Comparison of ENCODE assay signal across 21 cellular contexts in genomic region chr21:44955141-44955802, GRCh38. TPM values are rescaled to one million over a fixed set of nuclear protein-coding genes. Genes with fewer than 3 reads are reported as not detected.
DNase-seq lines count a peak whose midpoint lies in the region; ATAC-seq and TF ChIP-seq lines count a peak whose summit lies in the region.
"Had no signal": no experiment of that assay in that cellular context is flagged by ENCODE, and none has a peak within 500 bp of the region (broad histone marks: within the 10 kb centered on the region; RNA-seq: fewer than 3 reads in every experiment).

No MANE protein-coding gene starts in this region.

- no peaks in the 10 kb centered on the region for H3K4me1 Mint-ChIP-seq in activated T-helper 1 cell treated with anti-CD3 and anti-CD28 coated beads, Interleukin-12 subunit alpha, Interleukin-12 subunit beta, Interleukin-2, Interleukin-4 antibody, amounts not matched to agents 30 ng/mL and 10 ng/mL and 1 ng/mL, durations not matched to agents 14 hours and 24 hours and 36 hours (ENCODE audit: low read depth)
- peaks cover 5% of the 10 kb centered on the region for H3K4me1 Mint-ChIP-seq in mesothelial cell of epicardium

- no peak overlapping the region for H3K4me3 ChIP-seq in DND-41 (ENCODE audit: low read depth in 1 of 2, low read length in 2 of 2)
- H3K4me3 ChIP-seq: HAP-1, transverse colon had no signal

- no peak for DNase-seq in DND-41
- no peak for DNase-seq in activated T-helper 1 cell treated with anti-CD3 and anti-CD28 coated beads, Interleukin-12 subunit alpha, Interleukin-12 subunit beta, Interleukin-2, Interleukin-4 antibody, amounts not matched to agents 30 ng/mL and 10 ng/mL and 1 ng/mL, durations not matched to agents 14 hours and 24 hours and 36 hours (ENCODE audit: low spot score)
- peak; percentile 21 for DNase-seq in left cardiac atrium
- DNase-seq in putamen (ENCODE audit: low spot score), result peak; percentile 70
- no peak for DNase-seq in NOMO-1 treated with DMSO at 0.1 percent for 48 hours (lab: John Stamatoyannopoulos, UW; ENCODE audit: unreplicated experiment)
- no peak for DNase-seq in mesothelial cell of epicardium (ENCODE audit: low spot score in 2 of 2, unreplicated experiment in 2 of 2)
- no peak for DNase-seq in NCI-H774 (lab: John Stamatoyannopoulos, UW)
- DNase-seq: activated CD4-positive, alpha-beta T cell treated with anti-CD3 and anti-CD28 coated beads, Interleukin-2, amount 50 U/mL, for 48 hours; activated T-cell treated with anti-CD3 and anti-CD28 coated beads, Interleukin-2, amount 50 U/mL, for 24 hours; central memory CD4-positive, alpha-beta T cell; effector CD8-positive, alpha-beta T cell; NCI-H2029; NCI-H510A; SHP77; stimulated activated naive CD8-positive, alpha-beta T cell treated with anti-CD3 and anti-CD28 coated beads, Interleukin-15, Interleukin-2, amounts not matched to agents 100 U/mL and 50 U/mL, for 24 hours; T-cell; transverse colon had no signal

- H3K4me2 ChIP-seq in DND-41 (ENCODE audit: insufficient read depth, low read length), result no peak overlapping the region

- H2AFZ ChIP-seq in DND-41 (ENCODE audit: low read depth, low read length), result no peak overlapping the region

- no peaks in the 10 kb centered on the region for H3K27me3 ChIP-seq in DND-41 (ENCODE audit: insufficient read depth, low read length, poor library complexity)
- H3K27me3 ChIP-seq: transverse colon had no signal

- H3K36me3 ChIP-seq in DND-41 (ENCODE audit: insufficient read depth, low read length), result peaks cover 93% of the 10 kb centered on the region
- H3K36me3 ChIP-seq: transverse colon had no signal

- ATAC-seq in DND-41 (ENCODE audit: insufficient read depth, low read depth) (no peak), left cardiac atrium (no peak), GM21825 (IDR thresholded peaks at IDR 0.05; ENCODE audit: unreplicated experiment) (no peak)
- ATAC-seq: stimulated activated naive CD8-positive, alpha-beta T cell treated with anti-CD3 and anti-CD28 coated beads, Interleukin-15, Interleukin-2, amounts not matched to agents 100 U/mL and 50 U/mL, for 24 hours; T-cell had no signal

- no peak overlapping the region for H3K9ac ChIP-seq in DND-41 (ENCODE audit: low read depth, low read length)

- peak overlapping the region; percentile 31 for H3K27ac Mint-ChIP-seq in activated T-helper 1 cell treated with anti-CD3 and anti-CD28 coated beads, Interleukin-12 subunit alpha, Interleukin-12 subunit beta, Interleukin-2, Interleukin-4 antibody, amounts not matched to agents 30 ng/mL and 10 ng/mL and 1 ng/mL, durations not matched to agents 14 hours and 24 hours and 36 hours
- H3K27ac Mint-ChIP-seq in mesothelial cell of epicardium, result no peak overlapping the region
- H3K27ac Mint-ChIP-seq: activated naive CD8-positive, alpha-beta T cell; activated T-cell treated with anti-CD3 and anti-CD28 coated beads, Interleukin-2, amount 50 U/mL, for 24 hours; T-cell had no signal

- TF ChIP-seq CTCF in DND-41 (IDR thresholded peaks at IDR 0.05; ENCODE audit: borderline replicate concordance, extremely low read depth, low read length, poor library complexity, severe bottlenecking), result no peak
- no peak for TF ChIP-seq CTCF in mesothelial cell of epicardium (IDR thresholded peaks at IDR 0.05; ENCODE audit: unreplicated experiment)

- H3K4me1 ChIP-seq in DND-41 (ENCODE audit: insufficient read depth, low read length), result no peaks in the 10 kb centered on the region
- H3K4me1 ChIP-seq: HAP-1 had no signal

- H3K27me3 Mint-ChIP-seq in activated T-helper 1 cell treated with anti-CD3 and anti-CD28 coated beads, Interleukin-12 subunit alpha, Interleukin-12 subunit beta, Interleukin-2, Interleukin-4 antibody, amounts not matched to agents 30 ng/mL and 10 ng/mL and 1 ng/mL, durations not matched to agents 14 hours and 24 hours and 36 hours (ENCODE audit: insufficient read depth), result no peaks in the 10 kb centered on the region
- no peaks in the 10 kb centered on the region for H3K27me3 Mint-ChIP-seq in mesothelial cell of epicardium (ENCODE audit: low read depth)
- H3K27me3 Mint-ChIP-seq: activated naive CD8-positive, alpha-beta T cell; activated T-cell treated with anti-CD3 and anti-CD28 coated beads, Interleukin-2, amount 50 U/mL, for 24 hours; T-cell had no signal

- peaks cover 6% of the 10 kb centered on the region for H3K36me3 Mint-ChIP-seq in activated T-helper 1 cell treated with anti-CD3 and anti-CD28 coated beads, Interleukin-12 subunit alpha, Interleukin-12 subunit beta, Interleukin-2, Interleukin-4 antibody, amounts not matched to agents 30 ng/mL and 10 ng/mL and 1 ng/mL, durations not matched to agents 14 hours and 24 hours and 36 hours (ENCODE audit: low read depth)
- H3K36me3 Mint-ChIP-seq in mesothelial cell of epicardium, result peaks cover 3% of the 10 kb centered on the region
- H3K36me3 Mint-ChIP-seq: activated naive CD8-positive, alpha-beta T cell had no signal

- H3K79me2 ChIP-seq in DND-41 (ENCODE audit: insufficient read depth, low read length), result peaks cover 72% of the 10 kb centered on the region

- H3K27ac ChIP-seq in DND-41 (ENCODE audit: low read length), result 0 out of 2 replicates have a peak overlapping the region, but pooled peaks have one; percentile 13
- H3K27ac ChIP-seq: transverse colon had no signal

- H4K20me1 ChIP-seq in DND-41 (ENCODE audit: insufficient read depth, low read length), result peaks cover 86% of the 10 kb centered on the region

- no peak overlapping the region for H3K4me3 Mint-ChIP-seq in activated T-helper 1 cell treated with anti-CD3 and anti-CD28 coated beads, Interleukin-12 subunit alpha, Interleukin-12 subunit beta, Interleukin-2, Interleukin-4 antibody, amounts not matched to agents 30 ng/mL and 10 ng/mL and 1 ng/mL, durations not matched to agents 14 hours and 24 hours and 36 hours
- no peak overlapping the region for H3K4me3 Mint-ChIP-seq in mesothelial cell of epicardium
- H3K4me3 Mint-ChIP-seq: activated naive CD8-positive, alpha-beta T cell; activated T-cell treated with anti-CD3 and anti-CD28 coated beads, Interleukin-2, amount 50 U/mL, for 24 hours; neural crest cell; T-cell had no signal

- intact Hi-C loops in activated T-helper 1 cell treated with anti-CD3 and anti-CD28 coated beads, Interleukin-12 subunit alpha, Interleukin-12 subunit beta, Interleukin-2, Interleukin-4 antibody, amounts not matched to agents 30 ng/mL and 10 ng/mL and 1 ng/mL, durations not matched to agents 14 hours and 24 hours and 36 hours (cut with micrococcal nuclease), result no loop called here
- intact Hi-C loops in left cardiac atrium (cut with DNase I), result loop anchor here in 1 of 2 donors (5.0 kb wide), 1 partner anchor 117 kb away; the partner anchor contains the start of gene ADARB1

- no peaks in the 10 kb centered on the region for H3K9me3 Mint-ChIP-seq in activated T-helper 1 cell treated with anti-CD3 and anti-CD28 coated beads, Interleukin-12 subunit alpha, Interleukin-12 subunit beta, Interleukin-2, Interleukin-4 antibody, amounts not matched to agents 30 ng/mL and 10 ng/mL and 1 ng/mL, durations not matched to agents 14 hours and 24 hours and 36 hours
- no peaks in the 10 kb centered on the region for H3K9me3 Mint-ChIP-seq in mesothelial cell of epicardium
- H3K9me3 Mint-ChIP-seq: activated T-cell treated with anti-CD3 and anti-CD28 coated beads, Interleukin-2, amount 50 U/mL, for 24 hours; neural crest cell; T-cell had no signal

- no peaks in the 10 kb centered on the region for H3K9me3 ChIP-seq in DND-41 (ENCODE audit: insufficient read depth, low read length, severe bottlenecking)
- H3K9me3 ChIP-seq: HAP-1, transverse colon had no signal

RNA-seq across cellular contexts. Expression of gene SLX9, which starts 15.4 kb away (rescaled TPM):
- total RNA-seq in activated T-helper 1 cell treated with anti-CD3 and anti-CD28 coated beads, Interleukin-12 subunit alpha, Interleukin-12 subunit beta, Interleukin-2, Interleukin-4 antibody, amounts not matched to agents 30 ng/mL and 10 ng/mL and 1 ng/mL, durations not matched to agents 14 hours and 24 hours and 36 hours, result 83.4 and 84.7 TPM in 2 replicates
- total RNA-seq in left cardiac atrium, result 10 to 100 TPM; 26.1 to 28.6 TPM
- total RNA-seq in mesothelial cell of epicardium, result 30.6 to 32.3 TPM (median 31.8 TPM) in 3 replicates

RNA-seq across cellular contexts. Expression of gene ITGB2, which starts 34.6 kb away (rescaled TPM):
- total RNA-seq in activated T-helper 1 cell treated with anti-CD3 and anti-CD28 coated beads, Interleukin-12 subunit alpha, Interleukin-12 subunit beta, Interleukin-2, Interleukin-4 antibody, amounts not matched to agents 30 ng/mL and 10 ng/mL and 1 ng/mL, durations not matched to agents 14 hours and 24 hours and 36 hours, result 292 and 294 TPM in 2 replicates
- total RNA-seq in left cardiac atrium, result 10 to 100 TPM; 31.5 to 70.7 TPM
- total RNA-seq in mesothelial cell of epicardium, result 0.61 to 1.4 TPM (median 0.74 TPM) in 3 replicates

Comparison
In these comparisons a context has a peak if more than half of its experiments do, and no peak if none do; other contexts are left out.
1. DNase-seq: peak in left cardiac atrium (single experiment) and putamen (single experiment); none in DND-41 (single experiment), activated T-helper 1 cell treated with anti-CD3 and anti-CD28 coated beads, Interleukin-12 subunit alpha, Interleukin-12 subunit beta, Interleukin-2, Interleukin-4 antibody, amounts not matched to agents 30 ng/mL and 10 ng/mL and 1 ng/mL, durations not matched to agents 14 hours and 24 hours and 36 hours (single experiment), NOMO-1 treated with DMSO at 0.1 percent for 48 hours (single experiment), mesothelial cell of epicardium (0 of 2) and NCI-H774 (single experiment).
2. RNA of gene ITGB2, which starts 34.6 kb away (total RNA-seq): 292 to 294 TPM in activated T-helper 1 cell treated with anti-CD3 and anti-CD28 coated beads, Interleukin-12 subunit alpha, Interleukin-12 subunit beta, Interleukin-2, Interleukin-4 antibody, amounts not matched to agents 30 ng/mL and 10 ng/mL and 1 ng/mL, durations not matched to agents 14 hours and 24 hours and 36 hours and 31.5 to 70.7 TPM in left cardiac atrium; 0.61 to 1.4 TPM in mesothelial cell of epicardium; every median in the first group is over 10 times any median in the second.